8 cellular contexts compared by ENCODE assay signal in genomic region chr1:54052934-54053744, GRCh38. TPM values are rescaled to one million over a fixed set of nuclear protein-coding genes. Genes with fewer than 3 reads are reported as not detected.
DNase-seq lines count a peak whose midpoint lies in the region; ATAC-seq and TF ChIP-seq lines count a peak whose summit lies in the region.

Gene TCEANC2, plus strand, starts transcription at chr1:54053608. Its CDS starts 815 bp downstream, at chr1:54054423.
A gene with protein sequence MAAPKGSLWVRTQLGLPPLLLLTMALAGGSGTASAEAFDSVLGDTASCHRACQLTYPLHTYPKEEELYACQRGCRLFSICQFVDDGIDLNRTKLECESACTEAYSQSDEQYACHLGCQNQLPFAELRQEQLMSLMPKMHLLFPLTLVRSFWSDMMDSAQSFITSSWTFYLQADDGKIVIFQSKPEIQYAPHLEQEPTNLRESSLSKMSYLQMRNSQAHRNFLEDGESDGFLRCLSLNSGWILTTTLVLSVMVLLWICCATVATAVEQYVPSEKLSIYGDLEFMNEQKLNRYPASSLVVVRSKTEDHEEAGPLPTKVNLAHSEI (minus strand): TSS chr1:54053204. CDS start chr1:54053188, 16 bp downstream.

- H3K4me3 Mint-ChIP-seq in activated T-cell treated with anti-CD3 and anti-CD28 coated beads, Interleukin-2, amount 50 U/mL, for 4 hours = no peak within 1 kb of the TSS

- POLR2A ChIA-PET in Panc1 (lab: Charles Lee) = no interaction called here

- no peaks in the 10 kb centered on the region for H3K9me3 Mint-ChIP-seq in activated T-cell treated with anti-CD3 and anti-CD28 coated beads, Interleukin-2, amount 50 U/mL, for 4 hours

- peaks cover 41% of the 10 kb centered on the region for H3K4me1 Mint-ChIP-seq in activated T-cell treated with anti-CD3 and anti-CD28 coated beads, Interleukin-2, amount 50 U/mL, for 4 hours (ENCODE audit: low read depth)

- H3K79me2 ChIP-seq in KMS-11 (ENCODE audit: insufficient read depth, low read depth) = peaks cover 46% of the 10 kb centered on the region

- BruUV-seq in Panc1 (replicated peaks; lab: Mats Ljungman, UMichigan) = no TSS peak

- H3K36me3 ChIP-seq in KMS-11 (ENCODE audit: insufficient read depth) = no peaks in the 10 kb centered on the region
- no peaks in the 10 kb centered on the region; the same call in 1 of the 2 replicates for H3K36me3 ChIP-seq in Panc1 (ENCODE audit: control insufficient read depth, insufficient read depth, low read length)
- no peaks in the 10 kb centered on the region for H3K36me3 ChIP-seq in esophagus muscularis mucosa
- peaks cover 0 to 10% of the 10 kb centered on the region in 2 donors for H3K36me3 ChIP-seq in muscle layer of duodenum (ENCODE audit: control insufficient read depth in 1 of 2, insufficient read depth in 2 of 2, low read length in 2 of 2)

- H3K4me1 ChIP-seq in KMS-11 (ENCODE audit: low read depth, poor library complexity, severe bottlenecking) = peaks cover 28% of the 10 kb centered on the region
- peaks cover 18% of the 10 kb centered on the region for H3K4me1 ChIP-seq in Panc1 (ENCODE audit: control insufficient read depth, insufficient read depth, low read length)
- H3K4me1 ChIP-seq in esophagus muscularis mucosa = peaks cover 37 to 57% (median 55%) of the 10 kb centered on the region in 4 donors
- peaks cover 9 to 49% of the 10 kb centered on the region in 2 donors for H3K4me1 ChIP-seq in muscle layer of duodenum (ENCODE audit: control insufficient read depth in 1 of 2, insufficient read depth in 2 of 2, low read length in 2 of 2)

- H3K27me3 ChIP-seq in KMS-11 (ENCODE audit: insufficient read depth, low read depth) (no peaks in the 10 kb centered on the region), Panc1 (ENCODE audit: control insufficient read depth, insufficient read depth, low read length) (no peaks in the 10 kb centered on the region), esophagus muscularis mucosa (no peaks in the 10 kb centered on the region), muscle layer of duodenum (ENCODE audit: low read depth, low read length) (no peaks in the 10 kb centered on the region)

- TF ChIP-seq POLR2A in esophagus muscularis mucosa (IDR thresholded peaks at IDR 0.05; ENCODE audit: low read depth) = peak; percentile 51

- no peaks in the 10 kb centered on the region for H3K9me3 ChIP-seq in Panc1 (ENCODE audit: control insufficient read depth, insufficient read depth, low read depth, low read length)
- H3K9me3 ChIP-seq in esophagus muscularis mucosa = no peaks in the 10 kb centered on the region
- no peaks in the 10 kb centered on the region for H3K9me3 ChIP-seq in muscle layer of duodenum (ENCODE audit: control insufficient read depth in 1 of 2, low read length in 2 of 2)

- peaks cover 6% of the 10 kb centered on the region for H3K36me3 Mint-ChIP-seq in activated T-cell treated with anti-CD3 and anti-CD28 coated beads, Interleukin-2, amount 50 U/mL, for 4 hours (ENCODE audit: insufficient read depth)

- H3K4me2 ChIP-seq in KMS-11 = peak within 1 kb of the TSS; percentile 64

- peaks cover 1% of the 10 kb centered on the region; the same call in 1 of the 2 replicates for H4K20me1 ChIP-seq in KMS-11 (ENCODE audit: insufficient read depth)

- TF ChIP-seq CTCF in KMS-11 (conservative IDR thresholded peaks at IDR 0.05; ENCODE audit: low read depth, low read length) = no peak
- TF ChIP-seq CTCF in Panc1 (IDR thresholded peaks at IDR 0.05) = no peak
- peak in 1 of 3 experiments; percentile 16 for TF ChIP-seq CTCF in esophagus muscularis mucosa (IDR thresholded peaks at IDR 0.05)

- peak within 1 kb of the TSS; percentile 86 for H3K9ac ChIP-seq in KMS-11

- peak within 1 kb of the TSS; percentile 80 for H2AFZ ChIP-seq in KMS-11 (ENCODE audit: low read depth)

- peak within 1 kb of the TSS; percentile 98 for H3K4me3 ChIP-seq in KMS-11 (IDR thresholded peaks at IDR 0.05; ENCODE audit: insufficient read depth, low read depth, low read length)
- peak within 1 kb of the TSS; percentile 90 to 96 for H3K4me3 ChIP-seq in Panc1 (ENCODE audit: low read depth in 2 of 2, low read length in 2 of 2)
- H3K4me3 ChIP-seq in esophagus muscularis mucosa = peak within 1 kb of the TSS; percentile 73 to 96 (median 89)
- peak within 1 kb of the TSS; percentile 98 to 100 for H3K4me3 ChIP-seq in muscle layer of duodenum (ENCODE audit: low read depth in 1 of 2, low read length in 2 of 2)

- peak; percentile 93 for ATAC-seq in GM21737 (IDR thresholded peaks at IDR 0.05; ENCODE audit: unreplicated experiment)
- peak; percentile 98 for ATAC-seq in Panc1
- peak; percentile 96 for ATAC-seq in activated T-cell treated with anti-CD3 and anti-CD28 coated beads, Interleukin-2, amount 50 U/mL, for 4 hours

- CTCF ChIA-PET in Panc1 (lab: Charles Lee) = interaction anchor here (0.6 kb wide), 2 partner anchors 16 to 192 kb away, joined by 3 to 9 read pairs; no protein-coding TSS in a partner anchor

- H3K27ac ChIP-seq in KMS-11 (peak within 1 kb of the TSS; percentile 67), Panc1 (ENCODE audit: low read length) (peak within 1 kb of the TSS; percentile 92), esophagus muscularis mucosa (replicated peaks in 1 of 4) (peak within 1 kb of the TSS; percentile 92 to 98 (median 96)), muscle layer of duodenum (ENCODE audit: low read length) (peak within 1 kb of the TSS; percentile 99)

- no peak for TF ChIP-seq EP300 in esophagus muscularis mucosa (IDR thresholded peaks at IDR 0.05)

- H3K27me3 Mint-ChIP-seq in activated T-cell treated with anti-CD3 and anti-CD28 coated beads, Interleukin-2, amount 50 U/mL, for 4 hours (ENCODE audit: low read depth) = no peaks in the 10 kb centered on the region

- intact Hi-C loops in Panc1 (cut with micrococcal nuclease; ENCODE audit: unreplicated experiment) = no loop called here
- intact Hi-C loops in esophagus muscularis mucosa (cut with DNase I) = no loop called here

- DNase-seq in DMS79 (lab: John Stamatoyannopoulos, UW) = peak; percentile 97
- DNase-seq in Panc1 (ENCODE audit: low read depth, low spot score) = peak; percentile 98
- peak; percentile 93 for DNase-seq in activated T-cell treated with anti-CD3 and anti-CD28 coated beads, Interleukin-2, amount 50 U/mL, for 4 hours
- peak; percentile 99 for DNase-seq in esophagus muscularis mucosa (ENCODE audit: extremely low spot score)
- DNase-seq in stimulated activated CD8-positive, alpha-beta memory T cell treated with anti-CD3 and anti-CD28 coated beads, Interleukin-7, amount 100 ng/mL, for 4 hours (ENCODE audit: low read depth in 2 of 2) = peak; percentile 96 to 98

- WGBS in esophagus muscularis mucosa = under 1% methylated on average over 40 of the region's 59 CpGs

- in situ Hi-C loops in Panc1 (cut with HindIII; ENCODE audit: low pct_unique_long_range_greater_than_20kb, low sequenced_read_pairs) = no loop called here

RNA-seq across cellular contexts. Expression of gene TCEANC2, which starts in this region (rescaled TPM):
- total RNA-seq in Panc1 (2021; ENCODE audit: unreplicated experiment) = 5.1 TPM
- polyA plus RNA-seq in Panc1 (2012; ENCODE audit: insufficient read length) = 2.5 TPM
- 1 to 10 TPM; 4.6 to 6.8 (median 5.4) TPM for total RNA-seq in activated T-cell treated with anti-CD3 and anti-CD28 coated beads, Interleukin-2, amount 50 U/mL, for 4 hours
- 1 to 10 TPM; 4.8 to 8.6 (median 7.1) TPM for total RNA-seq in esophagus muscularis mucosa

RNA-seq across cellular contexts. Expression of the second gene that starts in this region (rescaled TPM):
- total RNA-seq in Panc1 (2021; ENCODE audit: unreplicated experiment) (174 TPM), esophagus muscularis mucosa (100 to 1,000 TPM; 238 to 334 (median 288) TPM)
- polyA plus RNA-seq in Panc1 (2012; ENCODE audit: insufficient read length) = 123 TPM
- total RNA-seq in activated T-cell treated with anti-CD3 and anti-CD28 coated beads, Interleukin-2, amount 50 U/mL, for 4 hours = 100 to 1,000 TPM in 1 of 3 donors, 10 to 100 TPM in 2; 86.8 to 102 (median 89.9) TPM

Comparison
In these comparisons a context has a peak if more than half of its experiments do, and no peak if none do; other contexts are left out.
1. Peak in every context shown above with its lines: DNase-seq, ATAC-seq, H3K4me3 ChIP-seq and H3K27ac ChIP-seq.